Comparison of ENCODE assay signal across 1 cellular context in genomic region chr4:109989044-109989443, GRCh38.
A peak's percentile ranks its signal among the peaks of the same experiment; 100 is the strongest.
TF ChIP-seq lines count a peak whose summit lies in the region.

No MANE protein-coding gene starts in this region.

TF ChIP-seq in IMR-90, 13 proteins besides CTCF, POLR2A, EP300 and RAD21:
- TF ChIP-seq CEBPB (IDR thresholded peaks at IDR 0.05; ENCODE audit: low read depth, low read length) (peak; percentile 30; the same call in 1 of the 2 replicates), SMC3 (IDR thresholded peaks at IDR 0.05; ENCODE audit: low read depth, low read length) (no peak), USF2 (IDR thresholded peaks at IDR 0.05; ENCODE audit: low read depth, low read length) (no peak), RCOR1 (IDR thresholded peaks at IDR 0.05; ENCODE audit: insufficient replicate concordance, low read length) (no peak), MAZ (IDR thresholded peaks at IDR 0.05; ENCODE audit: borderline replicate concordance, low read depth, low read length) (no peak)
TF ChIP-seq in IMR-90: peak in this region for 1.
